Comparison of ENCODE assay signal across 8 cellular contexts in genomic region chr4:185472063-185472542, GRCh38. TPM values are rescaled to one million over a fixed set of nuclear protein-coding genes. Genes with fewer than 3 reads are reported as not detected.
DNase-seq lines count a peak whose midpoint lies in the region; ATAC-seq and TF ChIP-seq lines count a peak whose summit lies in the region.

No MANE protein-coding gene starts in this region.

- H3K27ac Mint-ChIP-seq in activated naive CD4-positive, alpha-beta T cell treated with anti-CD3 and anti-CD28 coated beads for 36 hours: peak overlapping the region; percentile 26
- H3K27ac Mint-ChIP-seq in activated CD4-positive, alpha-beta memory T cell treated with anti-CD3 and anti-CD28 coated beads, Interleukin-2, amount 10 ng/mL, durations not matched to agents 7 days and 5 days: no peak overlapping the region
- peak overlapping the region; percentile 71 for H3K27ac Mint-ChIP-seq in type B pancreatic cell

- H3K27me3 ChIP-seq in left lung: peaks cover 0 to 43% of the 10 kb centered on the region in 2 donors

- no peaks in the 10 kb centered on the region for H3K36me3 Mint-ChIP-seq in activated naive CD4-positive, alpha-beta T cell treated with anti-CD3 and anti-CD28 coated beads for 36 hours (ENCODE audit: low read depth)
- H3K36me3 Mint-ChIP-seq in activated CD4-positive, alpha-beta memory T cell treated with anti-CD3 and anti-CD28 coated beads, Interleukin-2, amount 10 ng/mL, durations not matched to agents 7 days and 5 days (ENCODE audit: low read depth): no peaks in the 10 kb centered on the region
- H3K36me3 Mint-ChIP-seq in type B pancreatic cell: no peaks in the 10 kb centered on the region

- H3K4me1 Mint-ChIP-seq in activated naive CD4-positive, alpha-beta T cell treated with anti-CD3 and anti-CD28 coated beads for 36 hours (ENCODE audit: low read depth): peaks cover 2% of the 10 kb centered on the region
- peaks cover 6% of the 10 kb centered on the region for H3K4me1 Mint-ChIP-seq in activated CD4-positive, alpha-beta memory T cell treated with anti-CD3 and anti-CD28 coated beads, Interleukin-2, amount 10 ng/mL, durations not matched to agents 7 days and 5 days
- peaks cover 6% of the 10 kb centered on the region for H3K4me1 Mint-ChIP-seq in type B pancreatic cell (ENCODE audit: unreplicated experiment)

- ATAC-seq in left lung: no peak

- no peaks in the 10 kb centered on the region for H3K36me3 ChIP-seq in left lung

- CTCF ChIA-PET in activated naive CD4-positive, alpha-beta T cell treated with anti-CD3 and anti-CD28 coated beads for 36 hours (lab: Charles Lee): interaction anchor here (0.7 to 1.2 kb wide), 4 partner anchors 126 to 330 kb away, joined by 3 read pairs; no protein-coding TSS in a partner anchor
- CTCF ChIA-PET in activated CD4-positive, alpha-beta memory T cell treated with anti-CD3 and anti-CD28 coated beads, Interleukin-2, amount 10 ng/mL, durations not matched to agents 7 days and 5 days (lab: Charles Lee): interaction anchor here (1.9 kb wide), 1 partner anchor 126 kb away, joined by 6 read pairs; no protein-coding TSS in a partner anchor

- intact Hi-C loops in activated naive CD4-positive, alpha-beta T cell treated with anti-CD3 and anti-CD28 coated beads for 36 hours (cut with micrococcal nuclease): no loop called here
- intact Hi-C loops in left lung (cut with DNase I): loop anchor here in 1 of 2 donors (10.0 kb wide), 1 partner anchor 123 kb away; no protein-coding TSS in a partner anchor

- POLR2A ChIA-PET in activated CD4-positive, alpha-beta memory T cell treated with anti-CD3 and anti-CD28 coated beads, Interleukin-2, amount 10 ng/mL, durations not matched to agents 7 days and 5 days (lab: Charles Lee): no interaction called here

- peaks cover 10% of the 10 kb centered on the region for H3K27me3 Mint-ChIP-seq in activated naive CD4-positive, alpha-beta T cell treated with anti-CD3 and anti-CD28 coated beads for 36 hours (ENCODE audit: low read depth)
- H3K27me3 Mint-ChIP-seq in activated CD4-positive, alpha-beta memory T cell treated with anti-CD3 and anti-CD28 coated beads, Interleukin-2, amount 10 ng/mL, durations not matched to agents 7 days and 5 days: peaks cover 50% of the 10 kb centered on the region
- peaks cover 37% of the 10 kb centered on the region for H3K27me3 Mint-ChIP-seq in type B pancreatic cell

- no peak for DNase-seq in activated naive CD4-positive, alpha-beta T cell treated with anti-CD3 and anti-CD28 coated beads for 36 hours
- no peak for DNase-seq in activated naive CD4-positive, alpha-beta T cell treated with Interleukin-2 at 50 U/mL for 16 hours
- DNase-seq in activated CD4-positive, alpha-beta memory T cell treated with anti-CD3 and anti-CD28 coated beads, Interleukin-2, amount 10 ng/mL, durations not matched to agents 7 days and 5 days: no peak
- DNase-seq in left lung (no peak), type B pancreatic cell (ENCODE audit: extremely low spot score, unreplicated experiment) (no peak), GF-D8 (lab: John Stamatoyannopoulos, UW) (no peak), HUDEP-2 (lab: John Stamatoyannopoulos, UW; ENCODE audit: unreplicated experiment in 76 of 76) (no peak), ecto neural progenitor cell (ENCODE audit: low spot score) (no peak)

- no peaks in the 10 kb centered on the region for H3K9me3 Mint-ChIP-seq in activated naive CD4-positive, alpha-beta T cell treated with anti-CD3 and anti-CD28 coated beads for 36 hours
- no peaks in the 10 kb centered on the region for H3K9me3 Mint-ChIP-seq in activated CD4-positive, alpha-beta memory T cell treated with anti-CD3 and anti-CD28 coated beads, Interleukin-2, amount 10 ng/mL, durations not matched to agents 7 days and 5 days
- no peaks in the 10 kb centered on the region for H3K9me3 Mint-ChIP-seq in type B pancreatic cell

- H3K4me3 ChIP-seq in left lung: peak overlapping the region; percentile 70 to 89

- H3K9me3 ChIP-seq in left lung: no peaks in the 10 kb centered on the region

- peaks cover 0 to 6% of the 10 kb centered on the region in 2 donors for H3K4me1 ChIP-seq in left lung

- TF ChIP-seq CTCF in left lung (IDR thresholded peaks at IDR 0.05) (no peak), type B pancreatic cell (conservative IDR thresholded peaks at IDR 0.05) (no peak)

- no peak overlapping the region for H3K27ac ChIP-seq in left lung

- H3K4me3 Mint-ChIP-seq in activated naive CD4-positive, alpha-beta T cell treated with anti-CD3 and anti-CD28 coated beads for 36 hours: peak overlapping the region; percentile 84
- peak overlapping the region; percentile 75 for H3K4me3 Mint-ChIP-seq in activated CD4-positive, alpha-beta memory T cell treated with anti-CD3 and anti-CD28 coated beads, Interleukin-2, amount 10 ng/mL, durations not matched to agents 7 days and 5 days
- peak overlapping the region; percentile 94 for H3K4me3 Mint-ChIP-seq in type B pancreatic cell

RNA-seq across cellular contexts. Expression of gene CCDC110, which starts 0.6 kb away (rescaled TPM):
- total RNA-seq in activated naive CD4-positive, alpha-beta T cell treated with anti-CD3 and anti-CD28 coated beads for 36 hours: under 1 TPM; 0.25 to 0.57 TPM
- total RNA-seq in activated CD4-positive, alpha-beta memory T cell treated with anti-CD3 and anti-CD28 coated beads, Interleukin-2, amount 10 ng/mL, durations not matched to agents 7 days and 5 days: not detected
- total RNA-seq in left lung (1 to 10 TPM; 1.3 to 2.1 TPM), type B pancreatic cell (ENCODE audit: low replicate concordance) (0.21 and 0.94 TPM in 2 replicates)

RNA-seq across cellular contexts. Expression of gene UFSP2, which starts 46.3 kb away (rescaled TPM):
- total RNA-seq in activated naive CD4-positive, alpha-beta T cell treated with anti-CD3 and anti-CD28 coated beads for 36 hours: 10 to 100 TPM; 24.4 to 30.7 TPM
- total RNA-seq in activated CD4-positive, alpha-beta memory T cell treated with anti-CD3 and anti-CD28 coated beads, Interleukin-2, amount 10 ng/mL, durations not matched to agents 7 days and 5 days: 10 to 100 TPM; 23.4 to 23.8 TPM
- 10 to 100 TPM; 20.1 to 28.4 TPM for total RNA-seq in left lung
- 21.1 and 22.1 TPM in 2 replicates for total RNA-seq in type B pancreatic cell (ENCODE audit: low replicate concordance)
